In the genomic region with DNA sequence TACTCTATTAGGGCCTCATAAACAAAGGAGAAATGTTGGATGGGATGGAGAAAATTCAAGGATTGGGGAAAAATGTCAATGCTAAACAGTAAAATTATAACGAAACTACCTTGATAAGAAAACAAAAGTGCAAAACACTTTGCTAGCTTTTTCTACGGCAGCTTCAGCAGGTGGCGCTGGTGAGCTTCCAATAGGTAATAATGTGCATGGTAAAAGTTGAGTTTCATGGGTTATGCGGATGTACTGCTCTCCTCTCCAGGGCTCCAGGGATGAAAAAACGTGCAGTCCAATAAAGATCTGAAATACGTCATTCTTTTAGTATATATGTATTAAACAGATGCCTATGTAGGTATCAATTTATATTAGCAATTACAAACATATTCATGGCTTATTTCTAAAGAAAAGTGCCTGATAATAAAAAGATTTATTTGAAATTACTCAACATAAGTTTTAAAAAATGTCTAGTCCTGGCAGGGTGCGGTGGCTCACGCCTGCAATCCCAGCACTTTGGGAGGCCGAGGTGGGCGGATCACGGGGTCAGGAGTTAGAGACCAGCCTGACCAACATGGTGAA, we compare ENCODE assay signal across 2 cellular contexts.
A peak's percentile ranks its signal among the peaks of the same experiment; 100 is the strongest.
TF ChIP-seq lines count a peak whose summit lies in the region.

No MANE protein-coding gene starts in this region.

TF ChIP-seq in SK-N-SH, 30 proteins besides CTCF, POLR2A, EP300 and RAD21:
- TF ChIP-seq SMC3 (IDR thresholded peaks at IDR 0.05; ENCODE audit: low read depth, low read length) (peak; percentile 82), FOXJ3 (CRISPR knock-in tag; IDR thresholded peaks at IDR 0.05) (no peak), RCOR1 (IDR thresholded peaks at IDR 0.05; ENCODE audit: low read length) (no peak)
- TF ChIP-seq, protein P1, sequence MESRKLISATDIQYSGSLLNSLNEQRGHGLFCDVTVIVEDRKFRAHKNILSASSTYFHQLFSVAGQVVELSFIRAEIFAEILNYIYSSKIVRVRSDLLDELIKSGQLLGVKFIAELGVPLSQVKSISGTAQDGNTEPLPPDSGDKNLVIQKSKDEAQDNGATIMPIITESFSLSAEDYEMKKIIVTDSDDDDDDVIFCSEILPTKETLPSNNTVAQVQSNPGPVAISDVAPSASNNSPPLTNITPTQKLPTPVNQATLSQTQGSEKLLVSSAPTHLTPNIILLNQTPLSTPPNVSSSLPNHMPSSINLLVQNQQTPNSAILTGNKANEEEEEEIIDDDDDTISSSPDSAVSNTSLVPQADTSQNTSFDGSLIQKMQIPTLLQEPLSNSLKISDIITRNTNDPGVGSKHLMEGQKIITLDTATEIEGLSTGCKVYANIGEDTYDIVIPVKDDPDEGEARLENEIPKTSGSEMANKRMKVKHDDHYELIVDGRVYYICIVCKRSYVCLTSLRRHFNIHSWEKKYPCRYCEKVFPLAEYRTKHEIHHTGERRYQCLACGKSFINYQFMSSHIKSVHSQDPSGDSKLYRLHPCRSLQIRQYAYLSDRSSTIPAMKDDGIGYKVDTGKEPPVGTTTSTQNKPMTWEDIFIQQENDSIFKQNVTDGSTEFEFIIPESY (IDR thresholded peaks at IDR 0.05; ENCODE audit: borderline replicate concordance, low read depth), result no peak

TF ChIP-seq in H1, 55 proteins besides CTCF, POLR2A, EP300 and RAD21:
- TF ChIP-seq NRF1 (IDR thresholded peaks at IDR 0.05; ENCODE audit: low read depth, low read length) (no peak), HDAC6 (IDR thresholded peaks at IDR 0.05; ENCODE audit: low read depth, low read length) (no peak), KDM5A (IDR thresholded peaks at IDR 0.05; ENCODE audit: low read length) (no peak), SP1 (IDR thresholded peaks at IDR 0.05; ENCODE audit: low read depth, low read length) (no peak), HDAC2 (IDR thresholded peaks at IDR 0.05; ENCODE audit: borderline replicate concordance in 1 of 2, low read depth in 2 of 2, low read length in 2 of 2) (no peak), CHD2 (IDR thresholded peaks at IDR 0.05; ENCODE audit: low read length) (no peak), SUZ12 (IDR thresholded peaks at IDR 0.05; ENCODE audit: low read length) (no peak), SIX5 (IDR thresholded peaks at IDR 0.05; ENCODE audit: low read depth, low read length) (no peak), TCF12 (IDR thresholded peaks at IDR 0.05; ENCODE audit: low read depth, low read length) (no peak), EGR1 (IDR thresholded peaks at IDR 0.05; ENCODE audit: borderline replicate concordance, low read depth, low read length) (no peak), GTF2F1 (IDR thresholded peaks at IDR 0.05; ENCODE audit: borderline replicate concordance, low read depth, low read length) (no peak), BCL11A (IDR thresholded peaks at IDR 0.05; ENCODE audit: low read depth in 2 of 2, low read length in 2 of 2) (no peak), MAFK (IDR thresholded peaks at IDR 0.05; ENCODE audit: low read depth, low read length) (no peak)
- TF ChIP-seq, protein P2, sequence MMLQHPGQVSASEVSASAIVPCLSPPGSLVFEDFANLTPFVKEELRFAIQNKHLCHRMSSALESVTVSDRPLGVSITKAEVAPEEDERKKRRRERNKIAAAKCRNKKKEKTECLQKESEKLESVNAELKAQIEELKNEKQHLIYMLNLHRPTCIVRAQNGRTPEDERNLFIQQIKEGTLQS (IDR thresholded peaks at IDR 0.05; ENCODE audit: insufficient read depth, low read depth, low read length), result no peak
- TF ChIP-seq, protein P3, sequence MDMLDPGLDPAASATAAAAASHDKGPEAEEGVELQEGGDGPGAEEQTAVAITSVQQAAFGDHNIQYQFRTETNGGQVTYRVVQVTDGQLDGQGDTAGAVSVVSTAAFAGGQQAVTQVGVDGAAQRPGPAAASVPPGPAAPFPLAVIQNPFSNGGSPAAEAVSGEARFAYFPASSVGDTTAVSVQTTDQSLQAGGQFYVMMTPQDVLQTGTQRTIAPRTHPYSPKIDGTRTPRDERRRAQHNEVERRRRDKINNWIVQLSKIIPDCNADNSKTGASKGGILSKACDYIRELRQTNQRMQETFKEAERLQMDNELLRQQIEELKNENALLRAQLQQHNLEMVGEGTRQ (IDR thresholded peaks at IDR 0.05; ENCODE audit: low read length), result no peak
- TF ChIP-seq, protein P4, sequence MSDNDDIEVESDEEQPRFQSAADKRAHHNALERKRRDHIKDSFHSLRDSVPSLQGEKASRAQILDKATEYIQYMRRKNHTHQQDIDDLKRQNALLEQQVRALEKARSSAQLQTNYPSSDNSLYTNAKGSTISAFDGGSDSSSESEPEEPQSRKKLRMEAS (IDR thresholded peaks at IDR 0.05), result no peak
TF ChIP-seq in H1: peak in this region for 0.
